In genomic region chr5:143066556-143067281, GRCh38 we compare ENCODE assay signal across 8 cellular contexts.
DNase-seq lines count a peak whose midpoint lies in the region; ATAC-seq and TF ChIP-seq lines count a peak whose summit lies in the region.

No MANE protein-coding gene starts in this region.

- no peak overlapping the region for H3K9ac ChIP-seq in mammary epithelial cell (ENCODE audit: insufficient read depth, low read length)

- in situ Hi-C loops in mammary epithelial cell (cut with MboI; ENCODE audit: low sequenced_read_pairs in 2 of 2), result no loop called here

- H4K20me1 ChIP-seq in mammary epithelial cell (ENCODE audit: insufficient read depth, low read length), result no peaks in the 10 kb centered on the region

- H3K79me2 ChIP-seq in mammary epithelial cell (ENCODE audit: insufficient read depth, low read length), result no peaks in the 10 kb centered on the region

- peak overlapping the region in 1 of 2 donors; percentile 22 for H3K4me3 Mint-ChIP-seq in CD14-positive monocyte
- H3K4me3 Mint-ChIP-seq in activated naive CD8-positive, alpha-beta T cell, result peak overlapping the region; percentile 3

- no TSS peak for BruUV-seq in mammary epithelial cell (replicated peaks; lab: Mats Ljungman, UMichigan)

- no peaks in the 10 kb centered on the region for H3K36me3 ChIP-seq in mammary epithelial cell (ENCODE audit: insufficient read depth, low read length)

- no peak overlapping the region for H3K4me3 ChIP-seq in mammary epithelial cell (replicated peaks in 1 of 3; ENCODE audit: insufficient read depth in 1 of 3, low read depth in 2 of 3, low read length in 3 of 3)

- no peaks in the 10 kb centered on the region for H3K27me3 ChIP-seq in mammary epithelial cell (ENCODE audit: insufficient read depth, low read length)

- peaks cover 33% of the 10 kb centered on the region for H3K4me1 ChIP-seq in mammary epithelial cell (ENCODE audit: insufficient read depth, low read length)

- peak overlapping the region; percentile 15 to 86 (median 69) for H3K27ac Mint-ChIP-seq in CD14-positive monocyte
- peak overlapping the region; percentile 77 for H3K27ac Mint-ChIP-seq in activated naive CD8-positive, alpha-beta T cell

- DNase-seq in CD14-positive monocyte (ENCODE audit: low spot score) (no peak), occipital lobe (lab: John Stamatoyannopoulos, UW) (no peak), mammary epithelial cell (no peak), NCI-H1048 (lab: John Stamatoyannopoulos, UW) (no peak)
- peak; percentile 12 to 19 for DNase-seq in stimulated activated CD4-positive, alpha-beta T cell treated with anti-CD3 and anti-CD28 coated beads, Interleukin-1b, Interleukin-23, amount 100 ng/mL, for 4 hours (ENCODE audit: low read depth in 2 of 2)

- dilution Hi-C loops in mammary epithelial cell (cut with HindIII; ENCODE audit: low sequenced_read_pairs), result no loop called here

- H3K9me3 Mint-ChIP-seq in CD14-positive monocyte, result peaks cover 0 to 8% (median 5%) of the 10 kb centered on the region in 7 donors
- H3K9me3 Mint-ChIP-seq in activated naive CD8-positive, alpha-beta T cell (ENCODE audit: low read depth), result no peaks in the 10 kb centered on the region

- H2AFZ ChIP-seq in mammary epithelial cell (ENCODE audit: low read depth, low read length), result no peak overlapping the region

- CTCF ChIA-PET in mammary epithelial cell (lab: Charles Lee; ENCODE audit: low non-redundant PET), result no interaction called here

- peaks cover 49% of the 10 kb centered on the region for H3K4me1 Mint-ChIP-seq in CD14-positive monocyte
- peaks cover 24% of the 10 kb centered on the region for H3K4me1 Mint-ChIP-seq in activated naive CD8-positive, alpha-beta T cell (ENCODE audit: low read depth)

- no peak overlapping the region for H3K27ac ChIP-seq in mammary epithelial cell (ENCODE audit: insufficient read depth, low read depth, low read length)

- H3K27me3 Mint-ChIP-seq in CD14-positive monocyte (ENCODE audit: low read depth in 3 of 3), result peaks cover 0 to 4% (median 1%) of the 10 kb centered on the region in 3 donors
- no peaks in the 10 kb centered on the region for H3K27me3 Mint-ChIP-seq in activated naive CD8-positive, alpha-beta T cell

- no peak for TF ChIP-seq CTCF in CD14-positive monocyte (IDR thresholded peaks at IDR 0.05)
- no peak for TF ChIP-seq CTCF in mammary epithelial cell (conservative IDR thresholded peaks at IDR 0.05 in 1 of 2, IDR thresholded peaks at IDR 0.05 in 1 of 2; ENCODE audit: extremely low read depth in 1 of 2, insufficient read depth in 1 of 2, low read depth in 1 of 2, low read length in 2 of 2)

- H3K9me3 ChIP-seq in mammary epithelial cell (replicated peaks; ENCODE audit: insufficient read depth, low read length), result no peaks in the 10 kb centered on the region

- ATAC-seq in GM19324 (IDR thresholded peaks at IDR 0.05; ENCODE audit: low FRiP score, unreplicated experiment), result peak; percentile 57
- peak; percentile 47 for ATAC-seq in HG03457 (IDR thresholded peaks at IDR 0.05; ENCODE audit: unreplicated experiment)

- peaks cover 76 to 84% of the 10 kb centered on the region in 2 donors for H3K36me3 Mint-ChIP-seq in CD14-positive monocyte
- peaks cover 63% of the 10 kb centered on the region for H3K36me3 Mint-ChIP-seq in activated naive CD8-positive, alpha-beta T cell

- 88% methylated on average over 6 of the region's 8 CpGs for WGBS in mammary epithelial cell (ENCODE audit: low coverage, missing lambda C conversion rate)

- intact Hi-C loops in CD14-positive monocyte (cut with micrococcal nuclease), result no loop called here
- intact Hi-C loops in mammary epithelial cell (cut with micrococcal nuclease), result no loop called here

- H3K4me2 ChIP-seq in mammary epithelial cell (ENCODE audit: insufficient read depth, low read depth, low read length), result no peak overlapping the region

Comparison
In these comparisons a context has a peak if more than half of its experiments do, and no peak if none do; other contexts are left out.
1. DNase-seq: peak in stimulated activated CD4-positive, alpha-beta T cell treated with anti-CD3 and anti-CD28 coated beads, Interleukin-1b, Interleukin-23, amount 100 ng/mL, for 4 hours (2 of 2); none in CD14-positive monocyte (single experiment), occipital lobe (single experiment), mammary epithelial cell (single experiment) and NCI-H1048 (single experiment).